ENCODE assay signal across 8 cellular contexts in genomic region chr16:18537004-18537403, GRCh38. TPM values are rescaled to one million over a fixed set of nuclear protein-coding genes. Genes with fewer than 3 reads are reported as not detected.
DNase-seq lines count a peak whose midpoint lies in the region; ATAC-seq, FAIRE-seq and TF ChIP-seq lines count a peak whose summit lies in the region.
"Not testable (repeated sequence)": the region's sequence is repeated elsewhere in the genome, so short reads cannot be mapped to it uniquely, and the experiment has no call there.

No MANE protein-coding gene starts in this region.

- DNase-seq in HCT116 (ENCODE audit: low read depth, low spot score); GM12878 (ENCODE audit: low read depth, low spot score); esophagus muscularis mucosa (ENCODE audit: extremely low spot score); HepG2 (ENCODE audit: low spot score); osteocyte (ENCODE audit: extremely low spot score, unreplicated experiment): not testable (repeated sequence)
- peak; percentile 7 for DNase-seq in activated CD4-positive, alpha-beta T cell treated with anti-CD3 and anti-CD28 coated beads for 36 hours

- H3K27ac Mint-ChIP-seq in activated CD4-positive, alpha-beta T cell treated with anti-CD3 and anti-CD28 coated beads for 36 hours: peak overlapping the region; percentile 58
- H3K27ac Mint-ChIP-seq in osteocyte (ENCODE audit: unreplicated experiment): not testable (repeated sequence)

- WGBS in GM12878 (ENCODE audit: insufficient coverage, insufficient replicate concordance, low lambda C conversion rate, missing lambda C conversion rate): 45% methylated on average over 2 of the region's 3 CpGs
- WGBS in esophagus muscularis mucosa: 61% methylated on average over 3 of the region's 3 CpGs
- WGBS in HepG2 (ENCODE audit: low lambda C conversion rate): 70% methylated on average over 3 of the region's 3 CpGs

- H3K9me3 ChIP-seq in HCT116 (ENCODE audit: control insufficient read depth in 1 of 2, insufficient read depth in 1 of 2, low read depth in 1 of 2, low read length in 2 of 2); OCI-LY1 (ENCODE audit: low read length); GM12878 (replicated peaks; ENCODE audit: control insufficient read depth, insufficient read depth, low read length); esophagus muscularis mucosa; HepG2 (ENCODE audit: low read length): not testable (repeated sequence)

- POLR2A ChIA-PET in HCT116 (lab: Charles Lee); activated CD4-positive, alpha-beta T cell treated with anti-CD3 and anti-CD28 coated beads for 36 hours (lab: Charles Lee); GM12878 (lab: Charles Lee); HepG2 (lab: Yijun Ruan, JAX): not testable (repeated sequence)

- not testable (repeated sequence) for H3K4me1 Mint-ChIP-seq in activated CD4-positive, alpha-beta T cell treated with anti-CD3 and anti-CD28 coated beads for 36 hours; osteocyte (ENCODE audit: unreplicated experiment)

- H3K4me1 ChIP-seq in HCT116 (ENCODE audit: control insufficient read depth in 1 of 2, insufficient read depth in 2 of 2, low read length in 2 of 2); OCI-LY1 (ENCODE audit: insufficient read depth, low read length, severe bottlenecking); GM12878 (ENCODE audit: control insufficient read depth, insufficient read depth, low read length); esophagus muscularis mucosa; HepG2 (ENCODE audit: insufficient read depth, low read length): not testable (repeated sequence)

- not testable (repeated sequence) for H3F3A ChIP-seq in OCI-LY1 (ENCODE audit: insufficient read depth, low read length)

- ATAC-seq in HCT116: peak; percentile 80
- ATAC-seq in activated CD4-positive, alpha-beta T cell treated with anti-CD3 and anti-CD28 coated beads for 36 hours: peak; percentile 47
- peak; percentile 83 for ATAC-seq in GM12878
- peak; percentile 84 for ATAC-seq in HepG2

- not testable (repeated sequence) for H3K27ac ChIP-seq in 22Rv1; HCT116 (ENCODE audit: low read depth, low read length); OCI-LY1 (ENCODE audit: low read depth, low read length, poor library complexity, severe bottlenecking); GM12878 (ENCODE audit: control insufficient read depth, insufficient read depth); esophagus muscularis mucosa (replicated peaks in 1 of 4); HepG2 (ENCODE audit: extremely low read length, insufficient read depth, low read length)

- not testable (repeated sequence) for BruUV-seq in HCT116 (replicated peaks; lab: Mats Ljungman, UMichigan); GM12878 (replicated peaks; lab: Mats Ljungman, UMichigan); HepG2 (replicated peaks; lab: Mats Ljungman, UMichigan)

- CTCF ChIA-PET in HCT116 (lab: Charles Lee); activated CD4-positive, alpha-beta T cell treated with anti-CD3 and anti-CD28 coated beads for 36 hours (lab: Charles Lee); GM12878 (lab: Yijun Ruan, JAX); HepG2 (lab: Yijun Ruan, JAX; ENCODE audit: low intra/inter-chr PET ratio, low total read pairs): not testable (repeated sequence)

- intact Hi-C loops in HCT116 (cut with micrococcal nuclease); activated CD4-positive, alpha-beta T cell treated with anti-CD3 and anti-CD28 coated beads for 36 hours (cut with DNase I, micrococcal nuclease); GM12878 (cut with micrococcal nuclease; ENCODE audit: unreplicated experiment); esophagus muscularis mucosa (cut with DNase I); HepG2 (cut with micrococcal nuclease; ENCODE audit: unreplicated experiment): not testable (repeated sequence)

- H3K36me3 ChIP-seq in HCT116 (ENCODE audit: control insufficient read depth in 1 of 2, insufficient read depth in 2 of 2, low read length in 2 of 2); OCI-LY1 (ENCODE audit: insufficient read depth, low read length); GM12878 (ENCODE audit: control insufficient read depth in 2 of 2, insufficient read depth in 2 of 2, low read length in 1 of 2): not testable (repeated sequence)
- H3K36me3 ChIP-seq in esophagus muscularis mucosa: peaks cover 0 to 24% (median 5%) of the 10 kb centered on the region in 4 donors
- H3K36me3 ChIP-seq in HepG2 (replicated peaks in 1 of 2; ENCODE audit: control insufficient read depth in 1 of 2, insufficient read depth in 2 of 2, low read length in 2 of 2): peaks cover 6 to 11% of the 10 kb centered on the region in 2 experiments; a peak in 3 of 5 replicates

- not testable (repeated sequence) for H3K36me3 Mint-ChIP-seq in activated CD4-positive, alpha-beta T cell treated with anti-CD3 and anti-CD28 coated beads for 36 hours (ENCODE audit: low read depth); osteocyte (ENCODE audit: unreplicated experiment)

- FAIRE-seq in GM12878 (lab: Jason Lieb, UNC); HepG2 (lab: Jason Lieb, UNC): not testable (repeated sequence)

- not testable (repeated sequence) for H3K4me3 ChIP-seq in HCT116 (replicated peaks in 1 of 2; ENCODE audit: low read depth in 1 of 2, low read length in 2 of 2); OCI-LY1 (ENCODE audit: low read depth, low read length, poor library complexity, severe bottlenecking); GM12878; esophagus muscularis mucosa; HepG2 (replicated peaks in 1 of 3; ENCODE audit: insufficient read depth in 1 of 3, low read depth in 2 of 3, low read length in 3 of 3)

- not testable (repeated sequence) for H3K27me3 Mint-ChIP-seq in activated CD4-positive, alpha-beta T cell treated with anti-CD3 and anti-CD28 coated beads for 36 hours; osteocyte (ENCODE audit: unreplicated experiment)

- not testable (repeated sequence) for H3K4me2 ChIP-seq in HCT116 (ENCODE audit: low read length); OCI-LY1 (ENCODE audit: low read length); GM12878 (ENCODE audit: control insufficient read depth, insufficient read depth); HepG2 (ENCODE audit: low read depth, low read length)

- not testable (repeated sequence) for H3K9me3 Mint-ChIP-seq in activated CD4-positive, alpha-beta T cell treated with anti-CD3 and anti-CD28 coated beads for 36 hours (ENCODE audit: low read depth); osteocyte (ENCODE audit: unreplicated experiment)

- H3K27me3 ChIP-seq in HCT116 (ENCODE audit: insufficient read depth, low read length); OCI-LY1 (ENCODE audit: insufficient read depth, low read length); GM12878 (replicated peaks in 1 of 2; ENCODE audit: control insufficient read depth in 2 of 2, insufficient read depth in 2 of 2, low read length in 1 of 2); esophagus muscularis mucosa; HepG2 (ENCODE audit: control insufficient read depth in 1 of 2, insufficient read depth in 2 of 2, low read length in 2 of 2): not testable (repeated sequence)

- not testable (repeated sequence) for TF ChIP-seq POLR2A in HCT116 (IDR thresholded peaks at IDR 0.05; ENCODE audit: borderline replicate concordance, extremely low read depth, insufficient read depth, insufficient read length); GM12878 (IDR thresholded peaks at IDR 0.05; ENCODE audit: low read depth, low read length); esophagus muscularis mucosa (IDR thresholded peaks at IDR 0.05; ENCODE audit: low read depth); HepG2 (IDR thresholded peaks at IDR 0.05; ENCODE audit: insufficient read depth in 1 of 2, low read depth in 2 of 2, low read length in 2 of 2)

- not testable (repeated sequence) for H3K9ac ChIP-seq in HCT116 (ENCODE audit: low read length); OCI-LY1 (ENCODE audit: low read length); GM12878 (ENCODE audit: control insufficient read depth, insufficient read depth, low read length); HepG2 (ENCODE audit: insufficient read depth, low read depth, low read length)

- not testable (repeated sequence) for TF ChIP-seq RAD21 in HCT116 (IDR thresholded peaks at IDR 0.05; ENCODE audit: low read depth); GM12878 (IDR thresholded peaks at IDR 0.05; ENCODE audit: insufficient read depth, low read depth, low read length); HepG2 (CRISPR knock-in tag; IDR thresholded peaks at IDR 0.05)

- TF ChIP-seq CTCF in 22Rv1 (IDR thresholded peaks at IDR 0.05) (peak; percentile 30), HCT116 (IDR thresholded peaks at IDR 0.05 in 2 of 3, conservative IDR thresholded peaks at IDR 0.05 in 1 of 3; ENCODE audit: borderline replicate concordance in 1 of 3, insufficient read depth in 1 of 3, low read depth in 2 of 3, low read length in 2 of 3) (0 out of 6 replicates have a peak, but pooled peaks of 1 of the 3 experiments have one; percentile 14), OCI-LY1 (IDR thresholded peaks at IDR 0.05; ENCODE audit: low read length) (peak; percentile 5; the same call in 1 of the 2 replicates), esophagus muscularis mucosa (IDR thresholded peaks at IDR 0.05) (peak in 2 of 3 experiments; percentile 11 to 26), osteocyte (IDR thresholded peaks at IDR 0.05) (peak; percentile 46)
- not testable (repeated sequence) for TF ChIP-seq CTCF in GM12878 (IDR thresholded peaks at IDR 0.05 in 2 of 3, conservative IDR thresholded peaks at IDR 0.05 in 1 of 3; ENCODE audit: control insufficient read depth in 2 of 3, extremely low read depth in 1 of 3, insufficient read depth in 1 of 3, low read depth in 3 of 3, low read length in 3 of 3); HepG2 (CRISPR knock-in tag; IDR thresholded peaks at IDR 0.05)

- SMC1A ChIA-PET in GM12878 (lab: Charles Lee; ENCODE audit: uncharacterized antibody, unreplicated experiment): not testable (repeated sequence)

- not testable (repeated sequence) for H3K9me2 ChIP-seq in HCT116 (ENCODE audit: insufficient read depth); OCI-LY1 (ENCODE audit: low read depth, low read length)

- not testable (repeated sequence) for TF ChIP-seq EP300 in GM12878 (IDR thresholded peaks at IDR 0.05; ENCODE audit: borderline replicate concordance in 1 of 2, control insufficient read depth in 1 of 2, low read depth in 2 of 2, low read length in 2 of 2); esophagus muscularis mucosa (IDR thresholded peaks at IDR 0.05); HepG2 (IDR thresholded peaks at IDR 0.05; ENCODE audit: low read depth in 2 of 2, low read length in 2 of 2); HepG2 (CRISPR knock-in tag; IDR thresholded peaks at IDR 0.05; ENCODE audit: borderline replicate concordance)

- not testable (repeated sequence) for H3K79me2 ChIP-seq in HCT116 (ENCODE audit: insufficient read depth, low read length); OCI-LY1 (ENCODE audit: insufficient read depth, low read length); GM12878 (ENCODE audit: control insufficient read depth, insufficient read depth, low read length); HepG2 (ENCODE audit: insufficient read depth, low read length)

- RAD21 ChIA-PET in HCT116 (lab: Charles Lee; ENCODE audit: low non-redundant PET in 1 of 2, low total read pairs in 2 of 2, uncharacterized antibody in 2 of 2, unreplicated experiment in 2 of 2); GM12878 (lab: Charles Lee; ENCODE audit: unreplicated experiment): not testable (repeated sequence)

- not testable (repeated sequence) for H3K4me3 Mint-ChIP-seq in activated CD4-positive, alpha-beta T cell treated with anti-CD3 and anti-CD28 coated beads for 36 hours; osteocyte (ENCODE audit: unreplicated experiment)

- not testable (repeated sequence) for H4K20me1 ChIP-seq in HCT116 (ENCODE audit: insufficient read depth); OCI-LY1 (ENCODE audit: insufficient read depth, low read length); GM12878 (ENCODE audit: control insufficient read depth, insufficient read depth); HepG2 (ENCODE audit: insufficient read depth, low read length)

- in situ Hi-C loops in GM12878 (cut with MboI); HepG2 (cut with HindIII; ENCODE audit: extremely low pct_ligation_motif_present, low pct_unique_long_range_greater_than_20kb): not testable (repeated sequence)

- H2AFZ ChIP-seq in HCT116 (ENCODE audit: low read depth, low read length, poor library complexity, severe bottlenecking); OCI-LY1 (ENCODE audit: low read length); GM12878 (ENCODE audit: control insufficient read depth, low read depth, low read length); HepG2 (ENCODE audit: low read length): not testable (repeated sequence)

RNA-seq across cellular contexts. Expression of gene NOMO2, which starts 24.9 kb away (rescaled TPM):
- total RNA-seq in HCT116 (2021; ENCODE audit: unreplicated experiment) (110 TPM), GM12878 (2014; rRNA removed) (74.9 and 75.9 TPM in 2 replicates), GM12878 (2014; rRNA removed; fragmentation: Illumina TruSeq; extraction: Trizol) (53.6 and 59.3 TPM in 2 replicates), GM12878 (2021) (97.6 and 101 TPM in 2 replicates), esophagus muscularis mucosa (10 to 100 TPM; 50.4 to 91.6 (median 65.1) TPM), HepG2 (2016; rRNA removed; fragmentation: Illumina TruSeq; extraction: Trizol) (122 and 217 TPM in 2 replicates), osteocyte (142 and 143 TPM in 2 replicates)
- 167 and 170 TPM in 2 replicates for polyA plus RNA-seq in HCT116 (2012)
- 10 to 100 TPM; 65.0 to 83.4 TPM for total RNA-seq in activated CD4-positive, alpha-beta T cell treated with anti-CD3 and anti-CD28 coated beads for 36 hours
- total RNA-seq in GM12878 (2013; cell fraction: nucleolus; rRNA removed): 68.9 and 72.2 TPM in 2 replicates
- polyA plus RNA-seq in GM12878 (2011; ENCODE audit: low read depth): 59.0 TPM
- polyA plus RNA-seq in GM12878 (2011; rRNA removed) (29.3 and 71.4 TPM in 2 replicates), GM12878 (2014; fragmentation: Illumina TruSeq; extraction: Trizol) (70.0 and 83.8 TPM in 2 replicates), GM12878 (2014; fragmentation: Nextera tagmentation; extraction: Ambion mirVana) (10 to 100 TPM; 30.2 to 42.7 TPM), GM12878 (2014; rRNA removed) (47.8 and 64.1 TPM in 2 replicates), GM12878 (2016; fragmentation: Nextera tagmentation; extraction: Ambion mirVana) (100 to 1,000 TPM; 105 to 110 TPM), HepG2 (2011; rRNA removed) (372 and 518 TPM in 2 replicates)
- 61.5 and 61.9 TPM in 2 replicates for polyA plus RNA-seq in GM12878 (2011; cell fraction: cytosol; rRNA removed)
- polyA plus RNA-seq in GM12878 (2011; cell fraction: nucleus; rRNA removed): 78.2 and 89.6 TPM in 2 replicates
- polyA plus RNA-seq in GM12878 (2012): 63.0 and 74.3 TPM in 2 replicates
- 71.4 and 110 TPM in 2 replicates for polyA minus RNA-seq in GM12878 (2011; rRNA and poly(A)+ RNA removed)
- polyA minus RNA-seq in GM12878 (2011; cell fraction: cytosol; rRNA and poly(A)+ RNA removed): 42.8 and 55.1 TPM in 2 replicates
- polyA minus RNA-seq in GM12878 (2011; cell fraction: nucleus; rRNA and poly(A)+ RNA removed): 19.6 and 26.1 TPM in 2 replicates
- 46.7 and 50.8 TPM in 2 replicates for total RNA-seq in HepG2 (2016; cell fraction: cytosol; rRNA removed; fragmentation: Illumina TruSeq; extraction: Trizol; ENCODE audit: low read depth)
- 111 and 216 TPM in 2 replicates for total RNA-seq in HepG2 (2016; cell fraction: insoluble cytoplasmic fraction; rRNA removed; fragmentation: Illumina TruSeq; extraction: Trizol)
- total RNA-seq in HepG2 (2016; cell fraction: membrane; rRNA removed; fragmentation: Illumina TruSeq; extraction: Trizol): 81.2 and 84.7 TPM in 2 replicates
- 242 and 298 TPM in 2 replicates for total RNA-seq in HepG2 (2016; cell fraction: nucleus; rRNA removed; fragmentation: Illumina TruSeq; extraction: Trizol)
- 323 and 357 TPM in 2 replicates for polyA plus RNA-seq in HepG2 (2011; cell fraction: cytosol; rRNA removed)
- polyA plus RNA-seq in HepG2 (2011; cell fraction: nucleus; rRNA removed): 366 and 382 TPM in 2 replicates
- 316 and 486 TPM in 2 replicates for polyA plus RNA-seq in HepG2 (2012)
- 28.4 and 28.9 TPM in 2 replicates for polyA plus RNA-seq in HepG2 (2016; cell fraction: cytosol; fragmentation: Illumina TruSeq; extraction: Trizol; ENCODE audit: low read depth)
- 110 and 140 TPM in 2 replicates for polyA plus RNA-seq in HepG2 (2016; cell fraction: insoluble cytoplasmic fraction; fragmentation: Illumina TruSeq; extraction: Trizol; ENCODE audit: low read depth)
- 63.9 and 69.0 TPM in 2 replicates for polyA plus RNA-seq in HepG2 (2016; cell fraction: membrane; fragmentation: Illumina TruSeq; extraction: Trizol; ENCODE audit: low read depth)
- polyA plus RNA-seq in HepG2 (2016; cell fraction: nucleus; fragmentation: Illumina TruSeq; extraction: Trizol; ENCODE audit: insufficient read depth, low read depth): 396 and 413 TPM in 2 replicates
- 130 and 401 TPM in 2 replicates for polyA minus RNA-seq in HepG2 (2011; rRNA and poly(A)+ RNA removed; ENCODE audit: low replicate concordance)
- 255 and 305 TPM in 2 replicates for polyA minus RNA-seq in HepG2 (2011; cell fraction: cytosol; rRNA and poly(A)+ RNA removed)
- polyA minus RNA-seq in HepG2 (2011; cell fraction: nucleus; rRNA and poly(A)+ RNA removed): 114 and 160 TPM in 2 replicates
